1 cellular context compared by ENCODE assay signal in genomic region chr20:19212524-19213502, GRCh38.
A peak's percentile ranks its signal among the peaks of the same experiment; 100 is the strongest.
TF ChIP-seq lines count a peak whose summit lies in the region.

TSS of gene SLC24A3 (plus strand) at chr20:19212642.

TF ChIP-seq in HepG2, 621 proteins besides CTCF, POLR2A, EP300 and RAD21 (continued from another document and continues in another):
- TF ChIP-seq ZBTB40 (IDR thresholded peaks at IDR 0.05) = no peak
- 0 out of 2 replicates have a peak, but pooled peaks have one; percentile 41 for TF ChIP-seq ZBTB40 (CRISPR knock-in tag; IDR thresholded peaks at IDR 0.05)
- TF ChIP-seq IRX3 (CRISPR knock-in tag; IDR thresholded peaks at IDR 0.05; ENCODE audit: borderline replicate concordance, low read depth) = no peak
- TF ChIP-seq TAF1 (CRISPR knock-in tag; IDR thresholded peaks at IDR 0.05) = no peak
- no peak for TF ChIP-seq NFKB2 (CRISPR knock-in tag; IDR thresholded peaks at IDR 0.05; ENCODE audit: borderline replicate concordance)
- 0 out of 2 replicates have a peak, but pooled peaks have one; percentile 15 for TF ChIP-seq ZNF777 (CRISPR knock-in tag; IDR thresholded peaks at IDR 0.05)
- TF ChIP-seq CEBPG (CRISPR knock-in tag; IDR thresholded peaks at IDR 0.05) = no peak
- no peak for TF ChIP-seq HCFC1 (IDR thresholded peaks at IDR 0.05; ENCODE audit: low read depth, low read length)
- peak; percentile 96 for TF ChIP-seq ZNF768 (CRISPR knock-in tag; IDR thresholded peaks at IDR 0.05)
- TF ChIP-seq RFX1 (IDR thresholded peaks at IDR 0.05) = no peak
- no peak for TF ChIP-seq ZKSCAN8 (CRISPR knock-in tag; IDR thresholded peaks at IDR 0.05; ENCODE audit: borderline replicate concordance)
- TF ChIP-seq ZNF639 (CRISPR knock-in tag; conservative IDR thresholded peaks at IDR 0.05) = no peak
- no peak for TF ChIP-seq ZNF34 (CRISPR knock-in tag; IDR thresholded peaks at IDR 0.05; ENCODE audit: borderline replicate concordance)
- no peak for TF ChIP-seq ZNF337 (CRISPR knock-in tag; IDR thresholded peaks at IDR 0.05; ENCODE audit: borderline replicate concordance, low read depth)
- no peak for TF ChIP-seq FUBP1 (CRISPR knock-in tag; IDR thresholded peaks at IDR 0.05; ENCODE audit: borderline replicate concordance)
- peak; percentile 49; the same call in 1 of the 2 replicates for TF ChIP-seq MAX (IDR thresholded peaks at IDR 0.05)
- peak; percentile 53 for TF ChIP-seq STAG1 (CRISPR knock-in tag; IDR thresholded peaks at IDR 0.05)
- peak; percentile 38 for TF ChIP-seq HNRNPLL (IDR thresholded peaks at IDR 0.05; ENCODE audit: low read depth, low read length, poor library complexity, severe bottlenecking)
- TF ChIP-seq CEBPZ (IDR thresholded peaks at IDR 0.05; ENCODE audit: low read length) = no peak
- TF ChIP-seq ZNF280B (CRISPR knock-in tag; IDR thresholded peaks at IDR 0.05; ENCODE audit: borderline replicate concordance) = no peak
- TF ChIP-seq THAP9 (CRISPR knock-in tag; IDR thresholded peaks at IDR 0.05; ENCODE audit: borderline replicate concordance) = no peak
- no peak for TF ChIP-seq MBNL3 (CRISPR knock-in tag; conservative IDR thresholded peaks at IDR 0.05)
- no peak for TF ChIP-seq ZBTB44 (CRISPR knock-in tag; IDR thresholded peaks at IDR 0.05)
- peak; percentile 89; the same call in 1 of the 2 replicates for TF ChIP-seq EZH2 (conservative IDR thresholded peaks at IDR 0.05; ENCODE audit: low read depth, low read length)
- no peak for TF ChIP-seq E2F1 (CRISPR knock-in tag; IDR thresholded peaks at IDR 0.05)
- TF ChIP-seq ZZZ3 (CRISPR knock-in tag; IDR thresholded peaks at IDR 0.05; ENCODE audit: borderline replicate concordance) = no peak
- no peak for TF ChIP-seq ZNF550 (CRISPR knock-in tag; IDR thresholded peaks at IDR 0.05; ENCODE audit: borderline replicate concordance)
- TF ChIP-seq ZMYM2 (CRISPR knock-in tag; IDR thresholded peaks at IDR 0.05) = no peak
